6 cellular contexts compared by ENCODE assay signal in the genomic region with DNA sequence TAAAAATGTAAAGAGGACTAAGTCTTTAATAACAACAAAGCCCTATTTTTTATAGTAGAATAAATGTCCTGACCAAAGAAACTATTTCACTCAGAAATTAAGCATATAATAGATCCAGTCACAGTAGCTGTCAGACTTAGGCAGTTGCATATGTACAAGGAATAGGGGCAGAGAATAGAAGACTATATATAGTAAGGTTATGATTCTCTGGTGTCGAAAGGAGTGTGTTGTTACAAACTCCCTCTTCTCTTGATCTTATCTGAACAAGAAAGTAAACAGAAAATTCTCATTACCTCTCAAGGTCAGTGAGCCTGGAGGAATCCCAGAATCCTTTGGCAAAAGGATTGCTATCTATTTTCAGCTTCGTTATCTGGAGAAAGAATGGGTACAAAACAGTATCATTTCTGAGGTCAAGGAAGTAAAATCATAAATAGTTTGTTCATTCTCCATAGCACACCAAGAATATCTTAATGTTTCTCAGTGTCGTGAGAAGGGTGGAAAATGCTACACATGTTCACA. TPM values are rescaled to one million over a fixed set of nuclear protein-coding genes. Genes with fewer than 3 reads are reported as not detected.
A peak's percentile ranks its signal among the peaks of the same experiment; 100 is the strongest.
DNase-seq lines count a peak whose midpoint lies in the region; TF ChIP-seq lines count a peak whose summit lies in the region.
"Not testable (repeated sequence)": the region's sequence is repeated elsewhere in the genome, so short reads cannot be mapped to it uniquely, and the experiment has no call there.
"Had no signal": no experiment of that assay in that cellular context is flagged by ENCODE, and none has a peak within 500 bp of the region (broad histone marks: within the 10 kb centered on the region; RNA-seq: fewer than 3 reads in every experiment).

No MANE protein-coding gene starts in this region.

- H3K27me3 Mint-ChIP-seq in activated naive CD8-positive, alpha-beta T cell; nephron progenitor cell (ENCODE audit: low read depth, poor library complexity): not testable (repeated sequence)

- H3K4me3 ChIP-seq in cardiac muscle cell: not testable (repeated sequence)

- peaks cover 14% of the 10 kb centered on the region for H3K4me1 Mint-ChIP-seq in activated naive CD8-positive, alpha-beta T cell (ENCODE audit: low read depth)
- not testable (repeated sequence) for H3K4me1 Mint-ChIP-seq in nephron progenitor cell

- H3K9me3 ChIP-seq in cardiac muscle cell (ENCODE audit: low read depth): not testable (repeated sequence)

- not testable (repeated sequence) for H3K36me3 Mint-ChIP-seq in activated naive CD8-positive, alpha-beta T cell; nephron progenitor cell (ENCODE audit: low read depth)

- not testable (repeated sequence) for H3K4me3 Mint-ChIP-seq in activated naive CD8-positive, alpha-beta T cell; nephron progenitor cell

- H3K36me3 ChIP-seq in cardiac muscle cell: not testable (repeated sequence)

- H3K9me3 Mint-ChIP-seq in activated naive CD8-positive, alpha-beta T cell (ENCODE audit: low read depth); nephron progenitor cell: not testable (repeated sequence)

- peak; percentile 50 for DNase-seq in SK-N-DZ (ENCODE audit: low spot score)
- peak; percentile 43 for DNase-seq in amniotic epithelial cell (ENCODE audit: low read depth)
- DNase-seq in cardiac muscle cell (ENCODE audit: low read depth in 1 of 2, low spot score in 1 of 2): peak in 1 of 2 donors; percentile 0
- DNase-seq in nephron progenitor cell: not testable (repeated sequence)

- peak overlapping the region; percentile 47 for H3K27ac Mint-ChIP-seq in activated naive CD8-positive, alpha-beta T cell
- H3K27ac Mint-ChIP-seq in nephron progenitor cell: peak overlapping the region; percentile 16

- peak overlapping the region; percentile 68 for H3K27ac ChIP-seq in cardiac muscle cell

- H3K4me1 ChIP-seq in cardiac muscle cell (ENCODE audit: low read depth): peaks cover 28% of the 10 kb centered on the region

- TF ChIP-seq CTCF in cardiac muscle cell (IDR thresholded peaks at IDR 0.05; ENCODE audit: low read depth, low read length); nephron progenitor cell (IDR thresholded peaks at IDR 0.05): not testable (repeated sequence)

- not testable (repeated sequence) for H3K27me3 ChIP-seq in cardiac muscle cell

RNA-seq across cellular contexts. Expression of a gene that starts 46.9 kb away (rescaled TPM):
- 1.9 and 5.0 TPM in 2 replicates for polyA plus RNA-seq in SK-N-DZ (2014; cell fraction: cytosol; rRNA removed)
- 7.0 and 20.4 TPM in 2 replicates for polyA plus RNA-seq in SK-N-DZ (2014; cell fraction: nucleus; rRNA removed)
- total RNA-seq in cardiac muscle cell: 13.0 and 25.9 TPM in 2 replicates
- 12.9 and 18.2 TPM in 2 replicates for polyA plus RNA-seq in cardiac muscle cell
- total RNA-seq: Caco-2 had no signal
